In the genomic region with DNA sequence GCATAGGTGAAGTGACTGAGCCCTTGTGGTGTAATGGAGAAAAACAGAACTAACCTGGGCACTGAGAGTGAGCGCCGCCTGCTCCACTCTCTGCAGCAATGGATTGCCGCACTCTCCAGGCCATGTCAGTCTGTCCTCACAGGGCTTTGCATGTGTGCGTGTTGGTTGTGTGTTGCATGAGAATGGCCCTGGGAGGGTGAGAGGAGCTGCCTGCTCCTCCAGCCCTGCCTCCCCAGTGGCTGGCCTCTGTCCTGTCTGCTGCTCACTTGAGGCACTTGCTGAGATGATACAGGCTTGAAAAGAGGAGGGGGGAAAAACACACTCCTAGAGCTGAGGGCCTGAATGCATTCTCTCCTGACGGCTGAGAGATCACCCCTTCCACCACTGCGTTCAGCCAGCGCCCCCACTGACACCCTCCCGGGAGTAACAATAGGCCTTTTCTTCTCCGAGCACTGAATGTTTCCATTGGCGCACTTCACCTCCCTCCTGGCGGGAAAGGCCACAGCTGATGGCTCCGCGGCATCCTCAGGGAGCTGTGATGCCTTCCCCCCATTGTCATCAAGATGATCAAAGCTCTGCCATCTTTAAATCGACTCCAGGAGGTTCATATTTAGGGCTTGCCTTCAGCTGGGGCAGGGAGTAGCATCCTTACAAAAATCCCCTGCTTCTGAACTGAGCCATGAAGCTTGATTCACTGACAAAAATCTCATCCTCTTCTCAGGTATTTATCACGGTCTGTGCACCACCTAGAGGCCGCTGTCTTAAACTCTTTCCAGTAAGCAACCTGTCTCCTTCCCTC, we compare ENCODE assay signal across 9 cellular contexts. TPM values are rescaled to one million over a fixed set of nuclear protein-coding genes. Genes with fewer than 3 reads are reported as not detected.
DNase-seq lines count a peak whose midpoint lies in the region; ATAC-seq and TF ChIP-seq lines count a peak whose summit lies in the region.
"Had no signal": no experiment of that assay in that cellular context is flagged by ENCODE, and none has a peak within 500 bp of the region (broad histone marks: within the 10 kb centered on the region; RNA-seq: fewer than 3 reads in every experiment).

No MANE protein-coding gene starts in this region.

- no peak overlapping the region for H2BK120ac ChIP-seq in trophoblast cell (ENCODE audit: insufficient read depth, low read length, poor library complexity)

- TF ChIP-seq CTCF in heart left ventricle (IDR thresholded peaks at IDR 0.05) (peak; percentile 28 to 66 (median 54)), tibial artery (IDR thresholded peaks at IDR 0.05) (peak in 1 of 2 experiments; percentile 24)

- peak; percentile 12 for DNase-seq in activated gamma-delta T cell treated with Interleukin-2 at 50 U/mL for 16 hours
- no peak for DNase-seq in activated gamma-delta T cell (lab: John Stamatoyannopoulos, UW)
- peak; percentile 90 for DNase-seq in NCI-H345 treated with DMSO at 0.1 percent for 48 hours (lab: John Stamatoyannopoulos, UW; ENCODE audit: unreplicated experiment)
- DNase-seq in heart left ventricle = peak in 4 of 5 donors; percentile 39 to 56 (median 44)
- DNase-seq in trophoblast cell = peak; percentile 34 to 64
- DNase-seq in tibial artery = no peak

- H3K4me3 ChIP-seq in heart left ventricle = no peak overlapping the region
- H3K4me3 ChIP-seq in trophoblast cell (ENCODE audit: low read depth, low read length) = no peak overlapping the region
- no peak overlapping the region for H3K4me3 ChIP-seq in tibial artery

- no peaks in the 10 kb centered on the region for H3K79me1 ChIP-seq in trophoblast cell (ENCODE audit: low read length)

- H3K27me3 Mint-ChIP-seq in activated T-helper 17 cell treated with anti-CD3 and anti-CD28 coated beads, Interleukin-2, amount 50 U/mL, for 72 hours = peaks cover 28% of the 10 kb centered on the region

- H3K18ac ChIP-seq in trophoblast cell (ENCODE audit: low read length) = no peak overlapping the region

- H4K8ac ChIP-seq in trophoblast cell (ENCODE audit: low read depth, low read length) = no peak overlapping the region

- H3K4me1 ChIP-seq in heart left ventricle (peaks cover 3 to 69% (median 32%) of the 10 kb centered on the region in 12 donors), trophoblast cell (ENCODE audit: control insufficient read depth in 1 of 2, insufficient read depth in 2 of 2, low read length in 2 of 2) (no peaks in the 10 kb centered on the region), tibial artery (no peaks in the 10 kb centered on the region)

- no peaks in the 10 kb centered on the region for H3K4me1 Mint-ChIP-seq in activated T-helper 17 cell treated with anti-CD3 and anti-CD28 coated beads, Interleukin-2, amount 50 U/mL, for 72 hours
- H3K4me1 Mint-ChIP-seq: central memory CD8-positive, alpha-beta T cell had no signal

- no peaks in the 10 kb centered on the region for H3K79me2 ChIP-seq in trophoblast cell (ENCODE audit: control insufficient read depth, insufficient read depth, low read length, poor library complexity)

- no peaks in the 10 kb centered on the region for H3K36me3 ChIP-seq in heart left ventricle
- H3K36me3 ChIP-seq in trophoblast cell (ENCODE audit: control insufficient read depth in 1 of 2, insufficient read depth in 2 of 2, low read length in 2 of 2) = no peaks in the 10 kb centered on the region
- H3K36me3 ChIP-seq in tibial artery = no peaks in the 10 kb centered on the region

- H3K9me3 ChIP-seq in heart left ventricle = no peaks in the 10 kb centered on the region
- no peaks in the 10 kb centered on the region for H3K9me3 ChIP-seq in trophoblast cell (ENCODE audit: insufficient read depth, low read depth, low read length)
- H3K9me3 ChIP-seq in tibial artery = no peaks in the 10 kb centered on the region

- H3K27ac Mint-ChIP-seq in activated T-helper 17 cell treated with anti-CD3 and anti-CD28 coated beads, Interleukin-2, amount 50 U/mL, for 72 hours = no peak overlapping the region

- peak overlapping the region; percentile 1 for H2AFZ ChIP-seq in trophoblast cell (ENCODE audit: insufficient read depth, low read length, poor library complexity)

- H3K14ac ChIP-seq in trophoblast cell (ENCODE audit: low read length) = no peak overlapping the region

- H2BK12ac ChIP-seq in trophoblast cell (ENCODE audit: low read length) = no peak overlapping the region

- TF ChIP-seq POLR2A in heart left ventricle (IDR thresholded peaks at IDR 0.05) = no peak

- no peak overlapping the region for H4K91ac ChIP-seq in trophoblast cell (ENCODE audit: low read depth, low read length)

- H2AK5ac ChIP-seq in trophoblast cell (ENCODE audit: low read length) = no peak overlapping the region

- H3K27me3 ChIP-seq in heart left ventricle (no peaks in the 10 kb centered on the region), trophoblast cell (ENCODE audit: insufficient read depth, low read length) (no peaks in the 10 kb centered on the region), tibial artery (peaks cover 0 to 31% of the 10 kb centered on the region in 2 donors)

- H3K4me2 ChIP-seq in trophoblast cell (ENCODE audit: low read length) = no peak overlapping the region

- H3K4me3 Mint-ChIP-seq in activated T-helper 17 cell treated with anti-CD3 and anti-CD28 coated beads, Interleukin-2, amount 50 U/mL, for 72 hours = no peak overlapping the region
- H3K4me3 Mint-ChIP-seq: central memory CD8-positive, alpha-beta T cell had no signal

- no peak overlapping the region for H2BK5ac ChIP-seq in trophoblast cell (ENCODE audit: low read depth, low read length, poor library complexity)

- 38 to 42% (median 39%) methylated on average over 16 of the region's 16 CpGs for WGBS in heart left ventricle, 4 donors
- WGBS in trophoblast cell (ENCODE audit: extremely low coverage, insufficient coverage, insufficient read length) = no CpG with 5 or more reads among the region's 16 CpGs

- H3K27ac ChIP-seq in heart left ventricle = peak overlapping the region in 3 of 12 donors; percentile 1 to 61 (median 20)
- no peak overlapping the region for H3K27ac ChIP-seq in trophoblast cell (ENCODE audit: low read depth, low read length)
- H3K27ac ChIP-seq in tibial artery = no peak overlapping the region

- ATAC-seq in HG02973 (IDR thresholded peaks at IDR 0.05; ENCODE audit: unreplicated experiment) (peak; percentile 70), heart left ventricle (peak; percentile 44 to 67 (median 60))
- peak; percentile 34 for ATAC-seq in activated T-helper 17 cell treated with anti-CD3 and anti-CD28 coated beads, Interleukin-2, amount 50 U/mL, for 72 hours (replicated peaks)

- H3K36me3 Mint-ChIP-seq in activated T-helper 17 cell treated with anti-CD3 and anti-CD28 coated beads, Interleukin-2, amount 50 U/mL, for 72 hours (ENCODE audit: low read depth) = no peaks in the 10 kb centered on the region

- no peak overlapping the region for H3K4ac ChIP-seq in trophoblast cell (ENCODE audit: low read depth, low read length)

- no peak overlapping the region for H3K23ac ChIP-seq in trophoblast cell (ENCODE audit: low read length)

- H3K9me3 Mint-ChIP-seq in activated T-helper 17 cell treated with anti-CD3 and anti-CD28 coated beads, Interleukin-2, amount 50 U/mL, for 72 hours = no peaks in the 10 kb centered on the region
- H3K9me3 Mint-ChIP-seq: central memory CD8-positive, alpha-beta T cell had no signal

- no peak overlapping the region for H3K9ac ChIP-seq in trophoblast cell (ENCODE audit: low read length)

- intact Hi-C loops in heart left ventricle (cut with DNase I) = loop anchor here in 9 of 10 donors (2.0 to 10.0 kb wide), 8 partner anchors 28 to 720 kb away; partner anchors contain the start of genes CCDC148 (in 5 of the 9) and PKP4 (in 5 of the 9)
- intact Hi-C loops in tibial artery (cut with DNase I; ENCODE audit: low total_unique reads) = loop anchor here (5.0 kb wide), 1 partner anchor 718 kb away; no protein-coding TSS in a partner anchor

- no peak overlapping the region for H4K12ac ChIP-seq in trophoblast cell (ENCODE audit: low read depth, low read length)

RNA-seq across cellular contexts. Expression of gene DAPL1, which starts 49.9 kb away (rescaled TPM):
- total RNA-seq in activated T-helper 17 cell treated with anti-CD3 and anti-CD28 coated beads, Interleukin-2, amount 50 U/mL, for 72 hours = not detected
- not detected for total RNA-seq in heart left ventricle
- polyA plus RNA-seq in heart left ventricle = 1 to 10 TPM in 1 of 2 donors, not detected in 1; 1.3 TPM
- polyA plus RNA-seq in trophoblast cell (2013) = not detected in 2 replicates

Comparison
In these comparisons a context has a peak if more than half of its experiments do, and no peak if none do; other contexts are left out.
1. DNase-seq: peak in activated gamma-delta T cell treated with Interleukin-2 at 50 U/mL for 16 hours (single experiment), NCI-H345 treated with DMSO at 0.1 percent for 48 hours (single experiment), heart left ventricle (4 of 5) and trophoblast cell (2 of 2); none in activated gamma-delta T cell (single experiment) and tibial artery (0 of 2).
2. Peak in every context shown above with its lines, with median percentiles within 50 percentile points of each other: ATAC-seq.